1 cellular context compared by ENCODE assay signal in genomic region chr16:2532494-2533141, GRCh38.
TF ChIP-seq lines count a peak whose summit lies in the region.

No MANE protein-coding gene starts in this region.

TF ChIP-seq in HCT116, 20 proteins besides CTCF, POLR2A, EP300 and RAD21 (continued from another document):
- TF ChIP-seq, protein P1, sequence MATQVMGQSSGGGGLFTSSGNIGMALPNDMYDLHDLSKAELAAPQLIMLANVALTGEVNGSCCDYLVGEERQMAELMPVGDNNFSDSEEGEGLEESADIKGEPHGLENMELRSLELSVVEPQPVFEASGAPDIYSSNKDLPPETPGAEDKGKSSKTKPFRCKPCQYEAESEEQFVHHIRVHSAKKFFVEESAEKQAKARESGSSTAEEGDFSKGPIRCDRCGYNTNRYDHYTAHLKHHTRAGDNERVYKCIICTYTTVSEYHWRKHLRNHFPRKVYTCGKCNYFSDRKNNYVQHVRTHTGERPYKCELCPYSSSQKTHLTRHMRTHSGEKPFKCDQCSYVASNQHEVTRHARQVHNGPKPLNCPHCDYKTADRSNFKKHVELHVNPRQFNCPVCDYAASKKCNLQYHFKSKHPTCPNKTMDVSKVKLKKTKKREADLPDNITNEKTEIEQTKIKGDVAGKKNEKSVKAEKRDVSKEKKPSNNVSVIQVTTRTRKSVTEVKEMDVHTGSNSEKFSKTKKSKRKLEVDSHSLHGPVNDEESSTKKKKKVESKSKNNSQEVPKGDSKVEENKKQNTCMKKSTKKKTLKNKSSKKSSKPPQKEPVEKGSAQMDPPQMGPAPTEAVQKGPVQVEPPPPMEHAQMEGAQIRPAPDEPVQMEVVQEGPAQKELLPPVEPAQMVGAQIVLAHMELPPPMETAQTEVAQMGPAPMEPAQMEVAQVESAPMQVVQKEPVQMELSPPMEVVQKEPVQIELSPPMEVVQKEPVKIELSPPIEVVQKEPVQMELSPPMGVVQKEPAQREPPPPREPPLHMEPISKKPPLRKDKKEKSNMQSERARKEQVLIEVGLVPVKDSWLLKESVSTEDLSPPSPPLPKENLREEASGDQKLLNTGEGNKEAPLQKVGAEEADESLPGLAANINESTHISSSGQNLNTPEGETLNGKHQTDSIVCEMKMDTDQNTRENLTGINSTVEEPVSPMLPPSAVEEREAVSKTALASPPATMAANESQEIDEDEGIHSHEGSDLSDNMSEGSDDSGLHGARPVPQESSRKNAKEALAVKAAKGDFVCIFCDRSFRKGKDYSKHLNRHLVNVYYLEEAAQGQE (IDR thresholded peaks at IDR 0.05; ENCODE audit: low read depth) = no peak
- TF ChIP-seq YY1 (IDR thresholded peaks at IDR 0.05; ENCODE audit: extremely low read depth, insufficient replicate concordance, low read depth, low read length) = no peak
- no peak for TF ChIP-seq EZH2phosphoT487 (IDR thresholded peaks at IDR 0.05; ENCODE audit: borderline replicate concordance)
